9 cellular contexts compared by ENCODE assay signal in genomic region chrX:58025979-58026378, GRCh38.
DNase-seq lines count a peak whose midpoint lies in the region; ATAC-seq and TF ChIP-seq lines count a peak whose summit lies in the region.
"Had no signal": no experiment of that assay in that cellular context is flagged by ENCODE, and none has a peak within 500 bp of the region (broad histone marks: within the 10 kb centered on the region; RNA-seq: fewer than 3 reads in every experiment).

No MANE protein-coding gene starts in this region.

- POLR2A ChIA-PET in HEK293T (lab: Yijun Ruan, JAX), result no interaction called here

- H3K27me3 ChIP-seq in NT2/D1 (ENCODE audit: insufficient read depth, insufficient read length), result no peaks in the 10 kb centered on the region
- H3K27me3 ChIP-seq in liver (ENCODE audit: control insufficient read depth in 4 of 4, insufficient read depth in 4 of 4, low read length in 3 of 4), result no peaks in the 10 kb centered on the region

- H3K9me3 ChIP-seq in NT2/D1 (ENCODE audit: insufficient read depth, low read length) (no peaks in the 10 kb centered on the region), liver (ENCODE audit: control insufficient read depth in 4 of 4, low read length in 3 of 4) (no peaks in the 10 kb centered on the region)

- H3K36me3 ChIP-seq in NT2/D1 (ENCODE audit: insufficient read depth, insufficient read length, low read length), result no peaks in the 10 kb centered on the region
- no peaks in the 10 kb centered on the region for H3K36me3 ChIP-seq in liver (ENCODE audit: control insufficient read depth in 4 of 4, insufficient read depth in 3 of 4, low read depth in 1 of 4, low read length in 3 of 4)

- H3K4me1 ChIP-seq in NT2/D1 (ENCODE audit: insufficient read depth, insufficient read length) (no peaks in the 10 kb centered on the region), liver (ENCODE audit: control insufficient read depth in 4 of 4, insufficient read depth in 4 of 4, low read length in 3 of 4) (peaks cover 0 to 2% (median 0%) of the 10 kb centered on the region in 4 donors)

- CTCF ChIA-PET in HEK293T (lab: Yijun Ruan, JAX), result interaction anchor here (0.6 kb wide), 1 partner anchor 290 kb away, joined by 3 read pairs; no protein-coding TSS in a partner anchor

- 5% methylated on average over 5 of the region's 5 CpGs for WGBS in liver

- TF ChIP-seq CTCF in astrocyte of the cerebellum (IDR thresholded peaks at IDR 0.05; ENCODE audit: low read depth, low read length, missing control alignments), result peak; percentile 14
- peak; percentile 47 for TF ChIP-seq CTCF in liver (IDR thresholded peaks at IDR 0.05; ENCODE audit: low read depth, low read length, missing input control)

- in situ Hi-C loops in astrocyte of the cerebellum (cut with HindIII; ENCODE audit: low sequenced_read_pairs), result no loop called here

- no peak overlapping the region for H3K4me3 ChIP-seq in NT2/D1 (ENCODE audit: insufficient read length, low read depth)
- no peak overlapping the region for H3K4me3 ChIP-seq in astrocyte of the cerebellum (ENCODE audit: low read depth, low read length)
- no peak overlapping the region for H3K4me3 ChIP-seq in liver (ENCODE audit: low read depth in 1 of 3, low read length in 3 of 3)
- H3K4me3 ChIP-seq: skin epidermis had no signal

- H3K27ac ChIP-seq in liver (ENCODE audit: low read depth in 1 of 2, low read length in 2 of 2), result no peak overlapping the region
- H3K27ac ChIP-seq: skin epidermis had no signal

- peak; percentile 62 to 75 for TF ChIP-seq RAD21 in liver (IDR thresholded peaks at IDR 0.05)

- ATAC-seq in HG03039 (IDR thresholded peaks at IDR 0.05; ENCODE audit: unreplicated experiment), result no peak

- peak; percentile 5 for DNase-seq in NCI-H2029 treated with DMSO at 0.1 percent for 48 hours (lab: John Stamatoyannopoulos, UW)
- DNase-seq in NCI-H2029 (lab: John Stamatoyannopoulos, UW), result no peak
- peak; percentile 8 for DNase-seq in HEK293T (ENCODE audit: extremely low spot score)
- DNase-seq in NT2/D1 (ENCODE audit: low read depth, low spot score), result peak; percentile 28
- no peak for DNase-seq in astrocyte of the cerebellum (ENCODE audit: low read depth)
- DNase-seq in KG1 (lab: John Stamatoyannopoulos, UW), result no peak

- no peak overlapping the region for H3K9ac ChIP-seq in NT2/D1 (ENCODE audit: insufficient read length, low read depth)
- no peak overlapping the region for H3K9ac ChIP-seq in liver (ENCODE audit: low read depth in 1 of 2, low read length in 2 of 2)

TF ChIP-seq in HEK293T, 16 proteins besides CTCF, POLR2A, EP300 and RAD21:
- no peak for TF ChIP-seq FOXA1 (IDR thresholded peaks at IDR 0.05)
- no peak for TF ChIP-seq HDGF (IDR thresholded peaks at IDR 0.05; ENCODE audit: borderline replicate concordance)
- no peak for TF ChIP-seq L3MBTL2 (conservative IDR thresholded peaks at IDR 0.05)
- TF ChIP-seq NFRKB (IDR thresholded peaks at IDR 0.05), result no peak
- TF ChIP-seq FOXM1 (IDR thresholded peaks at IDR 0.05; ENCODE audit: borderline replicate concordance), result no peak
- no peak for TF ChIP-seq ZNF384 (IDR thresholded peaks at IDR 0.05)
- no peak for TF ChIP-seq FOXK2 (IDR thresholded peaks at IDR 0.05)
- no peak for TF ChIP-seq BHLHE40 (IDR thresholded peaks at IDR 0.05; ENCODE audit: borderline replicate concordance)
- no peak for TF ChIP-seq SUZ12 (IDR thresholded peaks at IDR 0.05)
- no peak for TF ChIP-seq LEF1 (IDR thresholded peaks at IDR 0.05; ENCODE audit: borderline replicate concordance)
- TF ChIP-seq SP1 (IDR thresholded peaks at IDR 0.05), result no peak
- no peak for TF ChIP-seq CTBP1 (IDR thresholded peaks at IDR 0.05; ENCODE audit: borderline replicate concordance)

TF ChIP-seq in liver, 16 proteins besides CTCF, POLR2A, EP300 and RAD21:
- TF ChIP-seq FOXA1 (IDR thresholded peaks at IDR 0.05) (no peak), RXRA (IDR thresholded peaks at IDR 0.05) (no peak), EGR1 (IDR thresholded peaks at IDR 0.05; ENCODE audit: low read depth in 2 of 2) (no peak), FOXA2 (IDR thresholded peaks at IDR 0.05) (no peak), HNF4A (conservative IDR thresholded peaks at IDR 0.05) (no peak), SP1 (IDR thresholded peaks at IDR 0.05) (no peak), GABPA (IDR thresholded peaks at IDR 0.05 in 1 of 2, conservative IDR thresholded peaks at IDR 0.05 in 1 of 2) (no peak), HNF4G (IDR thresholded peaks at IDR 0.05) (no peak), JUND (IDR thresholded peaks at IDR 0.05) (no peak), YY1 (IDR thresholded peaks at IDR 0.05) (no peak), TAF1 (conservative IDR thresholded peaks at IDR 0.05) (no peak)
- TF ChIP-seq, protein P1, sequence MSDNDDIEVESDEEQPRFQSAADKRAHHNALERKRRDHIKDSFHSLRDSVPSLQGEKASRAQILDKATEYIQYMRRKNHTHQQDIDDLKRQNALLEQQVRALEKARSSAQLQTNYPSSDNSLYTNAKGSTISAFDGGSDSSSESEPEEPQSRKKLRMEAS (IDR thresholded peaks at IDR 0.05), result no peak
- TF ChIP-seq, protein P2, sequence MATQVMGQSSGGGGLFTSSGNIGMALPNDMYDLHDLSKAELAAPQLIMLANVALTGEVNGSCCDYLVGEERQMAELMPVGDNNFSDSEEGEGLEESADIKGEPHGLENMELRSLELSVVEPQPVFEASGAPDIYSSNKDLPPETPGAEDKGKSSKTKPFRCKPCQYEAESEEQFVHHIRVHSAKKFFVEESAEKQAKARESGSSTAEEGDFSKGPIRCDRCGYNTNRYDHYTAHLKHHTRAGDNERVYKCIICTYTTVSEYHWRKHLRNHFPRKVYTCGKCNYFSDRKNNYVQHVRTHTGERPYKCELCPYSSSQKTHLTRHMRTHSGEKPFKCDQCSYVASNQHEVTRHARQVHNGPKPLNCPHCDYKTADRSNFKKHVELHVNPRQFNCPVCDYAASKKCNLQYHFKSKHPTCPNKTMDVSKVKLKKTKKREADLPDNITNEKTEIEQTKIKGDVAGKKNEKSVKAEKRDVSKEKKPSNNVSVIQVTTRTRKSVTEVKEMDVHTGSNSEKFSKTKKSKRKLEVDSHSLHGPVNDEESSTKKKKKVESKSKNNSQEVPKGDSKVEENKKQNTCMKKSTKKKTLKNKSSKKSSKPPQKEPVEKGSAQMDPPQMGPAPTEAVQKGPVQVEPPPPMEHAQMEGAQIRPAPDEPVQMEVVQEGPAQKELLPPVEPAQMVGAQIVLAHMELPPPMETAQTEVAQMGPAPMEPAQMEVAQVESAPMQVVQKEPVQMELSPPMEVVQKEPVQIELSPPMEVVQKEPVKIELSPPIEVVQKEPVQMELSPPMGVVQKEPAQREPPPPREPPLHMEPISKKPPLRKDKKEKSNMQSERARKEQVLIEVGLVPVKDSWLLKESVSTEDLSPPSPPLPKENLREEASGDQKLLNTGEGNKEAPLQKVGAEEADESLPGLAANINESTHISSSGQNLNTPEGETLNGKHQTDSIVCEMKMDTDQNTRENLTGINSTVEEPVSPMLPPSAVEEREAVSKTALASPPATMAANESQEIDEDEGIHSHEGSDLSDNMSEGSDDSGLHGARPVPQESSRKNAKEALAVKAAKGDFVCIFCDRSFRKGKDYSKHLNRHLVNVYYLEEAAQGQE (IDR thresholded peaks at IDR 0.05), result no peak
- TF ChIP-seq, protein P3, sequence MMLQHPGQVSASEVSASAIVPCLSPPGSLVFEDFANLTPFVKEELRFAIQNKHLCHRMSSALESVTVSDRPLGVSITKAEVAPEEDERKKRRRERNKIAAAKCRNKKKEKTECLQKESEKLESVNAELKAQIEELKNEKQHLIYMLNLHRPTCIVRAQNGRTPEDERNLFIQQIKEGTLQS (IDR thresholded peaks at IDR 0.05), result no peak
- TF ChIP-seq, protein P4, sequence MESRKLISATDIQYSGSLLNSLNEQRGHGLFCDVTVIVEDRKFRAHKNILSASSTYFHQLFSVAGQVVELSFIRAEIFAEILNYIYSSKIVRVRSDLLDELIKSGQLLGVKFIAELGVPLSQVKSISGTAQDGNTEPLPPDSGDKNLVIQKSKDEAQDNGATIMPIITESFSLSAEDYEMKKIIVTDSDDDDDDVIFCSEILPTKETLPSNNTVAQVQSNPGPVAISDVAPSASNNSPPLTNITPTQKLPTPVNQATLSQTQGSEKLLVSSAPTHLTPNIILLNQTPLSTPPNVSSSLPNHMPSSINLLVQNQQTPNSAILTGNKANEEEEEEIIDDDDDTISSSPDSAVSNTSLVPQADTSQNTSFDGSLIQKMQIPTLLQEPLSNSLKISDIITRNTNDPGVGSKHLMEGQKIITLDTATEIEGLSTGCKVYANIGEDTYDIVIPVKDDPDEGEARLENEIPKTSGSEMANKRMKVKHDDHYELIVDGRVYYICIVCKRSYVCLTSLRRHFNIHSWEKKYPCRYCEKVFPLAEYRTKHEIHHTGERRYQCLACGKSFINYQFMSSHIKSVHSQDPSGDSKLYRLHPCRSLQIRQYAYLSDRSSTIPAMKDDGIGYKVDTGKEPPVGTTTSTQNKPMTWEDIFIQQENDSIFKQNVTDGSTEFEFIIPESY (IDR thresholded peaks at IDR 0.05), result no peak

Comparison
In these comparisons a context has a peak if more than half of its experiments do, and no peak if none do; other contexts are left out.
1. DNase-seq: peak in NCI-H2029 treated with DMSO at 0.1 percent for 48 hours (single experiment), HEK293T (single experiment) and NT2/D1 (single experiment); none in NCI-H2029 (single experiment), astrocyte of the cerebellum (single experiment) and KG1 (single experiment).